18 cellular contexts compared by ENCODE assay signal in the genomic region with DNA sequence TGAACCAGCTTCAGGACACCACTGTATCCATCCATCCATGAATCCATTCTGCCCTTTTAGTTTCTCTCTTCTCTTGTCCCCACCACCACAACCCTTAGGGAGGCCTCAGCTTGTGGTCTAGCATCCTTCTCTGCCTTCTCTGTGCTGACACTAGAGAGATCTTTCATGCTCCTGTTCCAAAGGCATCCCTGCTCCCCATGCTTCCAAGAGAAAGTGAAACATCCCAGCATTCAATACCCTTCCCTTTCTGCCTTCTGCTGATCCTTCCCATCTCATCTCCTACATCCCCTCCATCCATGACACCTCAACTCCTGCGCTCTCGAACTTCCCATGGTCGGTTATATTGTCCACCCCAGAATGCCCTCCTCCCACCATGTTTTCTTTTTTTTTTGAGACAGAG. TPM values are rescaled to one million over a fixed set of nuclear protein-coding genes. Genes with fewer than 3 reads are reported as not detected.
A peak's percentile ranks its signal among the peaks of the same experiment; 100 is the strongest.
DNase-seq lines count a peak whose midpoint lies in the region; ATAC-seq and TF ChIP-seq lines count a peak whose summit lies in the region.
"Had no signal": no experiment of that assay in that cellular context is flagged by ENCODE, and none has a peak within 500 bp of the region (broad histone marks: within the 10 kb centered on the region; RNA-seq: fewer than 3 reads in every experiment).

No MANE protein-coding gene starts in this region.

- no peak overlapping the region for H3K27ac Mint-ChIP-seq in natural killer cell
- no peak overlapping the region for H3K27ac Mint-ChIP-seq in natural killer cell treated with Interleukin-12 subunit alpha and Interleukin-12 subunit beta and Interleukin-15 and Interleukin-18, amount 100 ng/mL, for 72 hours
- peak overlapping the region; percentile 4; the same call in 1 of the 2 replicates for H3K27ac Mint-ChIP-seq in WTC11
- peak overlapping the region; percentile 34 for H3K27ac Mint-ChIP-seq in neural progenitor cell
- H3K27ac Mint-ChIP-seq: B cell; CD4-positive, CD25-positive, alpha-beta regulatory T cell; CD8-positive, alpha-beta T cell had no signal

- H2AFZ ChIP-seq in neural progenitor cell (replicated peaks), result no peak overlapping the region
- H2AFZ ChIP-seq: GM23248 had no signal

- in situ Hi-C loops in ACHN (cut with HindIII; ENCODE audit: low pct_ligation_motif_present, low pct_unique_long_range_greater_than_20kb, low sequenced_read_pairs), result no loop called here

- H3K4me3 Mint-ChIP-seq in natural killer cell (peak overlapping the region; percentile 11), WTC11 (no peak overlapping the region), neural progenitor cell (peak overlapping the region; percentile 9)
- no peak overlapping the region for H3K4me3 Mint-ChIP-seq in natural killer cell treated with Interleukin-12 subunit alpha and Interleukin-12 subunit beta and Interleukin-15 and Interleukin-18, amount 100 ng/mL, for 72 hours
- H3K4me3 Mint-ChIP-seq: B cell; CD8-positive, alpha-beta T cell had no signal

- H3K9me3 ChIP-seq in neural progenitor cell (ENCODE audit: low read depth), result no peaks in the 10 kb centered on the region
- H3K9me3 ChIP-seq: BLaER1, Caco-2 had no signal

- CTCF ChIA-PET in WTC11 (lab: Charles Lee), result no interaction called here

- H3K27me3 Mint-ChIP-seq in natural killer cell (ENCODE audit: low read depth in 2 of 2), result peaks cover 0 to 4% of the 10 kb centered on the region in 2 donors
- peaks cover 0 to 4% of the 10 kb centered on the region in 2 donors for H3K27me3 Mint-ChIP-seq in natural killer cell treated with Interleukin-12 subunit alpha and Interleukin-12 subunit beta and Interleukin-15 and Interleukin-18, amount 100 ng/mL, for 72 hours
- H3K27me3 Mint-ChIP-seq in WTC11 (ENCODE audit: low read depth), result peaks cover 3% of the 10 kb centered on the region; the same call in 1 of the 2 replicates
- peaks cover 9% of the 10 kb centered on the region for H3K27me3 Mint-ChIP-seq in neural progenitor cell (ENCODE audit: insufficient read depth, low read depth)
- H3K27me3 Mint-ChIP-seq: B cell; CD4-positive, CD25-positive, alpha-beta regulatory T cell had no signal

- ATAC-seq in natural killer cell, result no peak
- ATAC-seq in natural killer cell treated with Interleukin-12 subunit alpha and Interleukin-12 subunit beta and Interleukin-15 and Interleukin-18, amount 100 ng/mL, for 72 hours, result no peak
- no peak for ATAC-seq in WTC11
- ATAC-seq: CD8-positive, alpha-beta T cell had no signal

- H3K4me1 ChIP-seq in neural progenitor cell, result peaks cover 12% of the 10 kb centered on the region

- H3K36me3 ChIP-seq in neural progenitor cell, result no peaks in the 10 kb centered on the region

- no peak overlapping the region for H3K4me2 ChIP-seq in neural progenitor cell
- H3K4me2 ChIP-seq: BLaER1 had no signal

- H3K27me3 ChIP-seq in neural progenitor cell, result peaks cover 8% of the 10 kb centered on the region
- H3K27me3 ChIP-seq: BLaER1 had no signal

- no peaks in the 10 kb centered on the region for H4K20me1 ChIP-seq in neural progenitor cell (ENCODE audit: low read depth)
- H4K20me1 ChIP-seq: BLaER1 had no signal

- TF ChIP-seq CTCF in natural killer cell (IDR thresholded peaks at IDR 0.05) (no peak), WTC11 (IDR thresholded peaks at IDR 0.05) (no peak), neural progenitor cell (IDR thresholded peaks at IDR 0.05) (no peak)

- H3K27ac ChIP-seq in neural progenitor cell, result no peak overlapping the region
- H3K27ac ChIP-seq: BLaER1, C4-2B, GM23248 had no signal

- H3K79me2 ChIP-seq in neural progenitor cell (ENCODE audit: low read depth), result no peaks in the 10 kb centered on the region

- H3K9me3 Mint-ChIP-seq in natural killer cell (no peaks in the 10 kb centered on the region), WTC11 (no peaks in the 10 kb centered on the region), neural progenitor cell (no peaks in the 10 kb centered on the region)
- no peaks in the 10 kb centered on the region for H3K9me3 Mint-ChIP-seq in natural killer cell treated with Interleukin-12 subunit alpha and Interleukin-12 subunit beta and Interleukin-15 and Interleukin-18, amount 100 ng/mL, for 72 hours
- H3K9me3 Mint-ChIP-seq: CD4-positive, CD25-positive, alpha-beta regulatory T cell; CD8-positive, alpha-beta T cell had no signal

- no peak overlapping the region for H3K4me3 ChIP-seq in neural progenitor cell
- H3K4me3 ChIP-seq: BLaER1, GM23248 had no signal

- peaks cover 18% of the 10 kb centered on the region for H3F3A ChIP-seq in neural progenitor cell (ENCODE audit: low read depth)

- H3K36me3 Mint-ChIP-seq in natural killer cell (no peaks in the 10 kb centered on the region), WTC11 (no peaks in the 10 kb centered on the region), neural progenitor cell (peaks cover 4% of the 10 kb centered on the region)
- no peaks in the 10 kb centered on the region for H3K36me3 Mint-ChIP-seq in natural killer cell treated with Interleukin-12 subunit alpha and Interleukin-12 subunit beta and Interleukin-15 and Interleukin-18, amount 100 ng/mL, for 72 hours
- H3K36me3 Mint-ChIP-seq: CD4-positive, CD25-positive, alpha-beta regulatory T cell had no signal

- DNase-seq in natural killer cell (no peak), WTC11 (ENCODE audit: low spot score) (no peak), neural progenitor cell (ENCODE audit: low spot score) (no peak), cerebellar cortex (ENCODE audit: low spot score) (no peak), ACHN (no peak), T1000 (lab: John Stamatoyannopoulos, UW) (no peak)
- DNase-seq in natural killer cell treated with Interleukin-12 subunit alpha and Interleukin-12 subunit beta and Interleukin-15 and Interleukin-18, amount 100 ng/mL, for 72 hours (ENCODE audit: low spot score), result no peak
- DNase-seq: Caco-2; CD4-positive, CD25-positive, alpha-beta regulatory T cell; CD8-positive, alpha-beta T cell; DMS153; DND-41; GM23248; H7; HCEC 1CT had no signal

- POLR2A ChIA-PET in WTC11 (lab: Charles Lee), result no interaction called here

- no peak overlapping the region for H3K9ac ChIP-seq in neural progenitor cell
- H3K9ac ChIP-seq: BLaER1, GM23248 had no signal

- H3K4me1 Mint-ChIP-seq in natural killer cell (peaks cover 0 to 5% of the 10 kb centered on the region in 2 donors), WTC11 (peaks cover 16% of the 10 kb centered on the region), neural progenitor cell (peaks cover 18% of the 10 kb centered on the region)
- peaks cover 0 to 3% of the 10 kb centered on the region in 2 donors for H3K4me1 Mint-ChIP-seq in natural killer cell treated with Interleukin-12 subunit alpha and Interleukin-12 subunit beta and Interleukin-15 and Interleukin-18, amount 100 ng/mL, for 72 hours (ENCODE audit: low read depth in 2 of 2)

- intact Hi-C loops in natural killer cell (cut with micrococcal nuclease), result no loop called here

TF ChIP-seq in WTC11, 78 proteins besides CTCF, POLR2A, EP300 and RAD21 (continues in another document):
- TF ChIP-seq SMAD4 (CRISPR knock-in tag; IDR thresholded peaks at IDR 0.05) (no peak), ZNF512 (CRISPR knock-in tag; IDR thresholded peaks at IDR 0.05; ENCODE audit: borderline replicate concordance) (no peak), E2F1 (CRISPR knock-in tag; IDR thresholded peaks at IDR 0.05) (no peak)

RNA-seq across cellular contexts. Expression of gene RAPGEFL1, which starts 10.0 kb away (rescaled TPM):
- 1 to 10 TPM; 4.7 to 9.0 (median 6.7) TPM for total RNA-seq in natural killer cell
- 10 to 100 TPM in 1 of 2 donors, 1 to 10 TPM in 1; 5.9 to 17.2 TPM for total RNA-seq in natural killer cell treated with Interleukin-12 subunit alpha and Interleukin-12 subunit beta and Interleukin-15 and Interleukin-18, amount 100 ng/mL, for 72 hours
- 19.9 to 23.0 TPM (median 19.9 TPM) in 3 replicates for total RNA-seq in WTC11 (2021)
- total RNA-seq in neural progenitor cell (ENCODE audit: low replicate concordance), result 6.8 and 8.3 TPM in 2 replicates

RNA-seq across cellular contexts. Expression of gene WIPF2, which starts 31.9 kb away (rescaled TPM):
- total RNA-seq in natural killer cell (10 to 100 TPM; 43.2 to 47.4 (median 43.9) TPM), WTC11 (2021) (23.0 to 24.6 TPM (median 23.8 TPM) in 3 replicates), neural progenitor cell (ENCODE audit: low replicate concordance) (6.8 and 9.3 TPM in 2 replicates)
- 10 to 100 TPM; 32.4 to 34.6 TPM for total RNA-seq in natural killer cell treated with Interleukin-12 subunit alpha and Interleukin-12 subunit beta and Interleukin-15 and Interleukin-18, amount 100 ng/mL, for 72 hours

RNA-seq across cellular contexts. Expression of gene CASC3, which starts 46.9 kb away (rescaled TPM):
- 100 to 1,000 TPM; 178 to 213 (median 187) TPM for total RNA-seq in natural killer cell
- 100 to 1,000 TPM in 1 of 2 donors, 10 to 100 TPM in 1; 83.1 to 101 TPM for total RNA-seq in natural killer cell treated with Interleukin-12 subunit alpha and Interleukin-12 subunit beta and Interleukin-15 and Interleukin-18, amount 100 ng/mL, for 72 hours
- total RNA-seq in WTC11 (2021), result 107 to 119 TPM (median 115 TPM) in 3 replicates
- total RNA-seq in neural progenitor cell (ENCODE audit: low replicate concordance), result 64.0 and 68.9 TPM in 2 replicates

Comparison
In these comparisons a context has a peak if more than half of its experiments do, and no peak if none do; other contexts are left out.
1. H3K4me3 Mint-ChIP-seq: peak in natural killer cell (single experiment) and neural progenitor cell (single experiment); none in natural killer cell treated with Interleukin-12 subunit alpha and Interleukin-12 subunit beta and Interleukin-15 and Interleukin-18, amount 100 ng/mL, for 72 hours (single experiment) and WTC11 (single experiment).
2. H3K27ac Mint-ChIP-seq: peak in WTC11 (single experiment) and neural progenitor cell (single experiment); none in natural killer cell (0 of 2) and natural killer cell treated with Interleukin-12 subunit alpha and Interleukin-12 subunit beta and Interleukin-15 and Interleukin-18, amount 100 ng/mL, for 72 hours (0 of 2).